1 cellular context compared by ENCODE assay signal in the genomic region with DNA sequence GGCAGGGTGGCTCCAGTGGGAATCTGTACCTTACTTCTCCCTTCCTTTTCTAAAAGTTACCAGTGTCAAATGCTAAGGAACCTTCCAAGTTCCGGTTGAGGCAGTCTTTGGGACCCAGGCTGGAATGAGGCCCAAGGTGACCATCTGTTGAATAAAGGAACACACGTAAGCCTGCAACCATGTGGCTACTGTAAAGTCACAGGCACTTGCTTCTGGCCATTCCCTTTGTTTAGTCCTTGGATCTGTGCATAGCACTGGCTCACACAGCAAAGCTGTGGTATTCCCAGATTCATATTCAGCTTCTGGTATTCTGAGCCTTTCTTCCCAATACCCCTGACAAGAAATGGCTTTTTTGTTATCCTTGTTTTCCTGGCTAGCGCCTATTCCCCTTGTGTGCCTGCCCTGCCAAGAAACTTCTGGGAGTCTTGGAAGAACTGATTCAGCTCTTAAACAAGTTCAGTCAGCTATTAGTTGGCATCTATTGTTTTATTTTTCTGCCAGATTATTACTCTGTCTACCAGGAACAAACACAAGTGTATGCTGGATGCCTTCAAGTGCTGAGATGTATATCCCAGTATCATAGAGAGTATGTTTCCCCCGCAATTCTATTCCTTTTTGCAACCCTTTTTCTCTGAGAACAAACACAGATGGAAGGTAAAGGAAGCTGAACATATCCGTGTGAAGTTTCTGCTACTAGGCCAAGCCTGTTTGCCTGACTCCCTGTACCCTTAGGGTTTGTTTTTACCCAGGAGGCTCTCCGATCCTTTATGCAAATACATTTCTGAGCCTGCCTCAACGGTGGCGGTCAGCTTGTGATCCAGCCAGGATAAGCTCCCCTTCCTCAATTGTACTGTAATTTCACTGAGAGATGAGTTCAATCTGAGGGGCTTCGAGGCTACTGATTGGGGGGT.
A peak's percentile ranks its signal among the peaks of the same experiment; 100 is the strongest.
TF ChIP-seq lines count a peak whose summit lies in the region.

No MANE protein-coding gene starts in this region.

TF ChIP-seq in K562, 482 proteins besides CTCF, POLR2A, EP300 and RAD21 (continued from another document and continues in another):
- TF ChIP-seq, protein P1, sequence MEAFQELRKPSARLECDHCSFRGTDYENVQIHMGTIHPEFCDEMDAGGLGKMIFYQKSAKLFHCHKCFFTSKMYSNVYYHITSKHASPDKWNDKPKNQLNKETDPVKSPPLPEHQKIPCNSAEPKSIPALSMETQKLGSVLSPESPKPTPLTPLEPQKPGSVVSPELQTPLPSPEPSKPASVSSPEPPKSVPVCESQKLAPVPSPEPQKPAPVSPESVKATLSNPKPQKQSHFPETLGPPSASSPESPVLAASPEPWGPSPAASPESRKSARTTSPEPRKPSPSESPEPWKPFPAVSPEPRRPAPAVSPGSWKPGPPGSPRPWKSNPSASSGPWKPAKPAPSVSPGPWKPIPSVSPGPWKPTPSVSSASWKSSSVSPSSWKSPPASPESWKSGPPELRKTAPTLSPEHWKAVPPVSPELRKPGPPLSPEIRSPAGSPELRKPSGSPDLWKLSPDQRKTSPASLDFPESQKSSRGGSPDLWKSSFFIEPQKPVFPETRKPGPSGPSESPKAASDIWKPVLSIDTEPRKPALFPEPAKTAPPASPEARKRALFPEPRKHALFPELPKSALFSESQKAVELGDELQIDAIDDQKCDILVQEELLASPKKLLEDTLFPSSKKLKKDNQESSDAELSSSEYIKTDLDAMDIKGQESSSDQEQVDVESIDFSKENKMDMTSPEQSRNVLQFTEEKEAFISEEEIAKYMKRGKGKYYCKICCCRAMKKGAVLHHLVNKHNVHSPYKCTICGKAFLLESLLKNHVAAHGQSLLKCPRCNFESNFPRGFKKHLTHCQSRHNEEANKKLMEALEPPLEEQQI (IDR thresholded peaks at IDR 0.05), result no peak
- TF ChIP-seq ZMIZ1 (IDR thresholded peaks at IDR 0.05; ENCODE audit: low read depth in 2 of 2, low read length in 2 of 2) (peak in 1 of 2 experiments; percentile 77; a peak in 1 of 4 replicates), CSDE1 (IDR thresholded peaks at IDR 0.05) (peak in 1 of 2 experiments; percentile 31; a peak in 1 of 4 replicates), MLX (CRISPR knock-in tag; conservative IDR thresholded peaks at IDR 0.05) (no peak), ZNF174 (CRISPR knock-in tag; IDR thresholded peaks at IDR 0.05) (no peak), ZBTB26 (CRISPR knock-in tag; IDR thresholded peaks at IDR 0.05) (no peak), GATA2 (CRISPR knock-in tag; IDR thresholded peaks at IDR 0.05) (no peak), THRA (IDR thresholded peaks at IDR 0.05) (no peak), E2F3 (CRISPR knock-in tag; IDR thresholded peaks at IDR 0.05) (no peak), PHF8 (IDR thresholded peaks at IDR 0.05; ENCODE audit: borderline replicate concordance, low read length) (no peak), ZNF740 (CRISPR knock-in tag; IDR thresholded peaks at IDR 0.05) (no peak), ZNF740 (tag; IDR thresholded peaks at IDR 0.05) (no peak), TGIF2 (CRISPR knock-in tag; IDR thresholded peaks at IDR 0.05) (no peak), SMARCA5 (IDR thresholded peaks at IDR 0.05) (no peak), THAP7 (CRISPR knock-in tag; IDR thresholded peaks at IDR 0.05) (no peak), PHTF2 (CRISPR knock-in tag; IDR thresholded peaks at IDR 0.05) (no peak), HDAC3 (IDR thresholded peaks at IDR 0.05; ENCODE audit: borderline replicate concordance, partially characterized antibody) (no peak), BACH1 (tag; IDR thresholded peaks at IDR 0.05) (no peak), ZNF76 (CRISPR knock-in tag; IDR thresholded peaks at IDR 0.05; ENCODE audit: borderline replicate concordance) (no peak), KLF13 (tag; IDR thresholded peaks at IDR 0.05; ENCODE audit: borderline replicate concordance, low read depth) (no peak), MTF1 (CRISPR knock-in tag; IDR thresholded peaks at IDR 0.05; ENCODE audit: borderline replicate concordance) (no peak), PREB (CRISPR knock-in tag; IDR thresholded peaks at IDR 0.05) (no peak), MEF2A (IDR thresholded peaks at IDR 0.05; ENCODE audit: control insufficient read depth, low read depth, low read length) (peak; percentile 39; the same call in 1 of the 2 replicates), ZNF232 (CRISPR knock-in tag; IDR thresholded peaks at IDR 0.05) (no peak), BHLHE40 (IDR thresholded peaks at IDR 0.05; ENCODE audit: low read length) (no peak), BMI1 (IDR thresholded peaks at IDR 0.05; ENCODE audit: low read length) (no peak), ZFP36 (IDR thresholded peaks at IDR 0.05; ENCODE audit: low read depth, low read length, partially characterized antibody) (no peak), SNAPC5 (CRISPR knock-in tag; IDR thresholded peaks at IDR 0.05) (peak; percentile 61; the same call in 1 of the 2 replicates), ZNF133 (CRISPR knock-in tag; IDR thresholded peaks at IDR 0.05) (no peak), FOXM1 (IDR thresholded peaks at IDR 0.05; ENCODE audit: low read depth) (no peak), FOXM1 (CRISPR knock-in tag; IDR thresholded peaks at IDR 0.05; ENCODE audit: low read depth) (no peak), MEIS2 (IDR thresholded peaks at IDR 0.05; ENCODE audit: partially characterized antibody) (no peak), ZNF41 (CRISPR knock-in tag; conservative IDR thresholded peaks at IDR 0.05) (no peak), ZNF12 (CRISPR knock-in tag; IDR thresholded peaks at IDR 0.05) (no peak), ZNF239 (CRISPR knock-in tag; IDR thresholded peaks at IDR 0.05) (no peak)
- TF ChIP-seq, protein P2, sequence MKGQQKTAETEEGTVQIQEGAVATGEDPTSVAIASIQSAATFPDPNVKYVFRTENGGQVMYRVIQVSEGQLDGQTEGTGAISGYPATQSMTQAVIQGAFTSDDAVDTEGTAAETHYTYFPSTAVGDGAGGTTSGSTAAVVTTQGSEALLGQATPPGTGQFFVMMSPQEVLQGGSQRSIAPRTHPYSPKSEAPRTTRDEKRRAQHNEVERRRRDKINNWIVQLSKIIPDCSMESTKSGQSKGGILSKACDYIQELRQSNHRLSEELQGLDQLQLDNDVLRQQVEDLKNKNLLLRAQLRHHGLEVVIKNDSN (CRISPR knock-in tag; IDR thresholded peaks at IDR 0.05), result no peak
- TF ChIP-seq, protein P3, sequence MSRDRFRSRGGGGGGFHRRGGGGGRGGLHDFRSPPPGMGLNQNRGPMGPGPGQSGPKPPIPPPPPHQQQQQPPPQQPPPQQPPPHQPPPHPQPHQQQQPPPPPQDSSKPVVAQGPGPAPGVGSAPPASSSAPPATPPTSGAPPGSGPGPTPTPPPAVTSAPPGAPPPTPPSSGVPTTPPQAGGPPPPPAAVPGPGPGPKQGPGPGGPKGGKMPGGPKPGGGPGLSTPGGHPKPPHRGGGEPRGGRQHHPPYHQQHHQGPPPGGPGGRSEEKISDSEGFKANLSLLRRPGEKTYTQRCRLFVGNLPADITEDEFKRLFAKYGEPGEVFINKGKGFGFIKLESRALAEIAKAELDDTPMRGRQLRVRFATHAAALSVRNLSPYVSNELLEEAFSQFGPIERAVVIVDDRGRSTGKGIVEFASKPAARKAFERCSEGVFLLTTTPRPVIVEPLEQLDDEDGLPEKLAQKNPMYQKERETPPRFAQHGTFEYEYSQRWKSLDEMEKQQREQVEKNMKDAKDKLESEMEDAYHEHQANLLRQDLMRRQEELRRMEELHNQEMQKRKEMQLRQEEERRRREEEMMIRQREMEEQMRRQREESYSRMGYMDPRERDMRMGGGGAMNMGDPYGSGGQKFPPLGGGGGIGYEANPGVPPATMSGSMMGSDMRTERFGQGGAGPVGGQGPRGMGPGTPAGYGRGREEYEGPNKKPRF (IDR thresholded peaks at IDR 0.05; ENCODE audit: low read depth, low read length), result no peak
- TF ChIP-seq, protein P4, sequence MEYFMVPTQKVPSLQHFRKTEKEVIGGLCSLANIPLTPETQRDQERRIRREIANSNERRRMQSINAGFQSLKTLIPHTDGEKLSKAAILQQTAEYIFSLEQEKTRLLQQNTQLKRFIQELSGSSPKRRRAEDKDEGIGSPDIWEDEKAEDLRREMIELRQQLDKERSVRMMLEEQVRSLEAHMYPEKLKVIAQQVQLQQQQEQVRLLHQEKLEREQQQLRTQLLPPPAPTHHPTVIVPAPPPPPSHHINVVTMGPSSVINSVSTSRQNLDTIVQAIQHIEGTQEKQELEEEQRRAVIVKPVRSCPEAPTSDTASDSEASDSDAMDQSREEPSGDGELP (CRISPR knock-in tag; IDR thresholded peaks at IDR 0.05; ENCODE audit: borderline replicate concordance), result no peak
- TF ChIP-seq, protein P5, sequence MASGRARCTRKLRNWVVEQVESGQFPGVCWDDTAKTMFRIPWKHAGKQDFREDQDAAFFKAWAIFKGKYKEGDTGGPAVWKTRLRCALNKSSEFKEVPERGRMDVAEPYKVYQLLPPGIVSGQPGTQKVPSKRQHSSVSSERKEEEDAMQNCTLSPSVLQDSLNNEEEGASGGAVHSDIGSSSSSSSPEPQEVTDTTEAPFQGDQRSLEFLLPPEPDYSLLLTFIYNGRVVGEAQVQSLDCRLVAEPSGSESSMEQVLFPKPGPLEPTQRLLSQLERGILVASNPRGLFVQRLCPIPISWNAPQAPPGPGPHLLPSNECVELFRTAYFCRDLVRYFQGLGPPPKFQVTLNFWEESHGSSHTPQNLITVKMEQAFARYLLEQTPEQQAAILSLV (tag; IDR thresholded peaks at IDR 0.05), result no peak
